8 cellular contexts compared by ENCODE assay signal in the genomic region with DNA sequence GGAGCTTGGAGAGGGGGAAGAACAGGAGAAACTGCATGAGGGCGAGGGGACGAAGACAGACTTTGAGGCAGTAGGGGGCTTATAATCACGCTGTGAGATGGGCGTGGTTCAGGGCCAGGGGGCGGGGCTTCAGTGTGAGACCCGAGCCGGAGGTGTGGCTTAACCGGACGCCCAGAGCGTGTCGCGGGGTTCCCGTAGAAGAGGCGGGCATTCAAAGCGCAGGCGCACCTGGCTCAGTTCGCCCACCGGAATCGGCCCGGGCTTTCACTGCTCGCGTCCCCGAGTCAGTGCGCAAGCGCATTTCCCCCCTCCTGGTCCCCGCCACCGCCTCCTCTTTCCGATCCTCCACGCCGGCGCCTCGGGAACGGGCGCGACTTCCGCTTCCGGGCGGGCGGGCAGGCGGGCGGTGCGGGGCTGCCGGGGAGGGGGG. TPM values are rescaled to one million over a fixed set of nuclear protein-coding genes. Genes with fewer than 3 reads are reported as not detected.
DNase-seq lines count a peak whose midpoint lies in the region; ATAC-seq and TF ChIP-seq lines count a peak whose summit lies in the region.

No MANE protein-coding gene starts in this region.

- no peaks in the 10 kb centered on the region for H3K27me3 ChIP-seq in fibroblast of lung (ENCODE audit: control insufficient read depth, insufficient read depth, low read length)

- peak overlapping the region; percentile 95 for H3K27ac Mint-ChIP-seq in activated T-helper 1 cell treated with anti-CD3 and anti-CD28 coated beads, Interleukin-12 subunit alpha, Interleukin-12 subunit beta, Interleukin-2, Interleukin-4 antibody, amounts not matched to agents 30 ng/mL and 10 ng/mL and 1 ng/mL, durations not matched to agents 14 hours and 24 hours and 36 hours
- peak overlapping the region; percentile 93 to 95 for H3K27ac Mint-ChIP-seq in natural killer cell
- peak overlapping the region; percentile 99 for H3K27ac Mint-ChIP-seq in stimulated activated naive B cell treated with anti-CD40 and anti-IgM and Interleukin-4, amounts not matched to agents 10 μg/mL and 1 μg/mL and 100 μg/mL, for 72 hours

- H4K20me1 ChIP-seq in fibroblast of lung (ENCODE audit: control insufficient read depth, extremely low read depth, insufficient read depth, low read length), result no peaks in the 10 kb centered on the region

- peaks cover 32% of the 10 kb centered on the region for H3K79me2 ChIP-seq in fibroblast of lung (ENCODE audit: control insufficient read depth, insufficient read depth, low read length)

- H3K4me1 ChIP-seq in fibroblast of lung (ENCODE audit: control insufficient read depth, extremely low read depth, insufficient read depth, low read length), result peaks cover 10% of the 10 kb centered on the region

- no peaks in the 10 kb centered on the region for H3K27me3 Mint-ChIP-seq in activated T-helper 1 cell treated with anti-CD3 and anti-CD28 coated beads, Interleukin-12 subunit alpha, Interleukin-12 subunit beta, Interleukin-2, Interleukin-4 antibody, amounts not matched to agents 30 ng/mL and 10 ng/mL and 1 ng/mL, durations not matched to agents 14 hours and 24 hours and 36 hours (ENCODE audit: insufficient read depth)
- no peaks in the 10 kb centered on the region for H3K27me3 Mint-ChIP-seq in natural killer cell (ENCODE audit: low read depth in 2 of 2)
- H3K27me3 Mint-ChIP-seq in stimulated activated naive B cell treated with anti-CD40 and anti-IgM and Interleukin-4, amounts not matched to agents 10 μg/mL and 1 μg/mL and 100 μg/mL, for 72 hours, result no peaks in the 10 kb centered on the region

- peak overlapping the region; percentile 40 for H3K4me2 ChIP-seq in fibroblast of lung (ENCODE audit: extremely low read depth, insufficient read depth, low read length)

- peaks cover 45% of the 10 kb centered on the region for H3K4me1 Mint-ChIP-seq in activated T-helper 1 cell treated with anti-CD3 and anti-CD28 coated beads, Interleukin-12 subunit alpha, Interleukin-12 subunit beta, Interleukin-2, Interleukin-4 antibody, amounts not matched to agents 30 ng/mL and 10 ng/mL and 1 ng/mL, durations not matched to agents 14 hours and 24 hours and 36 hours (ENCODE audit: low read depth)
- H3K4me1 Mint-ChIP-seq in natural killer cell, result peaks cover 56 to 70% of the 10 kb centered on the region in 2 donors
- peaks cover 50 to 68% of the 10 kb centered on the region in 2 donors for H3K4me1 Mint-ChIP-seq in stimulated activated naive B cell treated with anti-CD40 and anti-IgM and Interleukin-4, amounts not matched to agents 10 μg/mL and 1 μg/mL and 100 μg/mL, for 72 hours

- H3K4me3 ChIP-seq in fibroblast of lung (replicated peaks in 1 of 4; ENCODE audit: control extremely low read depth in 1 of 4, insufficient read depth in 1 of 4, low read depth in 3 of 4, low read length in 4 of 4), result peak overlapping the region in 3 of 4 experiments; percentile 19 to 95 (median 57)

- peak overlapping the region; percentile 12 for H2AFZ ChIP-seq in fibroblast of lung (ENCODE audit: low read length)

- TF ChIP-seq CTCF in fibroblast of lung (conservative IDR thresholded peaks at IDR 0.05 in 1 of 2, IDR thresholded peaks at IDR 0.05 in 1 of 2; ENCODE audit: low read depth in 1 of 2, low read length in 2 of 2), result no peak
- no peak for TF ChIP-seq CTCF in natural killer cell (IDR thresholded peaks at IDR 0.05)

- peak overlapping the region; percentile 59 for H3K27ac ChIP-seq in fibroblast of lung (ENCODE audit: insufficient read depth, low read length)

- DNase-seq in Daoy (ENCODE audit: low read depth) (peak; percentile 99), GOT3 (lab: John Stamatoyannopoulos, UW) (peak; percentile 91), LHCN-M2 (ENCODE audit: low read depth) (peak; percentile 96), RKO (ENCODE audit: low spot score) (peak; percentile 98), fibroblast of lung (ENCODE audit: low read depth in 2 of 2) (peak; percentile 92 to 97), natural killer cell (peak; percentile 93)
- DNase-seq in activated T-helper 1 cell treated with anti-CD3 and anti-CD28 coated beads, Interleukin-12 subunit alpha, Interleukin-12 subunit beta, Interleukin-2, Interleukin-4 antibody, amounts not matched to agents 30 ng/mL and 10 ng/mL and 1 ng/mL, durations not matched to agents 14 hours and 24 hours and 36 hours (ENCODE audit: low spot score), result peak; percentile 98
- DNase-seq in stimulated activated naive B cell treated with anti-CD40 and anti-IgM and Interleukin-4, amounts not matched to agents 10 μg/mL and 1 μg/mL and 100 μg/mL, for 72 hours, result peak; percentile 99

- ATAC-seq in natural killer cell, result peak; percentile 77 to 88 (median 81)
- peak; percentile 79 to 84 for ATAC-seq in stimulated activated naive B cell treated with anti-CD40 and anti-IgM and Interleukin-4, amounts not matched to agents 10 μg/mL and 1 μg/mL and 100 μg/mL, for 72 hours (replicated peaks)

- intact Hi-C loops in activated T-helper 1 cell treated with anti-CD3 and anti-CD28 coated beads, Interleukin-12 subunit alpha, Interleukin-12 subunit beta, Interleukin-2, Interleukin-4 antibody, amounts not matched to agents 30 ng/mL and 10 ng/mL and 1 ng/mL, durations not matched to agents 14 hours and 24 hours and 36 hours (cut with micrococcal nuclease), result loop anchor here (1.0 to 5.0 kb wide), 7 partner anchors 18 to 536 kb away; a partner anchor contains a TSS
- intact Hi-C loops in natural killer cell (cut with micrococcal nuclease), result loop anchor here (5.0 kb wide), 1 partner anchor 37 kb away; a partner anchor contains a TSS

- peaks cover 2% of the 10 kb centered on the region for H3K36me3 ChIP-seq in fibroblast of lung (ENCODE audit: control insufficient read depth, insufficient read depth, low read length)

- H3K9me3 Mint-ChIP-seq in activated T-helper 1 cell treated with anti-CD3 and anti-CD28 coated beads, Interleukin-12 subunit alpha, Interleukin-12 subunit beta, Interleukin-2, Interleukin-4 antibody, amounts not matched to agents 30 ng/mL and 10 ng/mL and 1 ng/mL, durations not matched to agents 14 hours and 24 hours and 36 hours, result no peaks in the 10 kb centered on the region
- H3K9me3 Mint-ChIP-seq in natural killer cell, result no peaks in the 10 kb centered on the region
- H3K9me3 Mint-ChIP-seq in stimulated activated naive B cell treated with anti-CD40 and anti-IgM and Interleukin-4, amounts not matched to agents 10 μg/mL and 1 μg/mL and 100 μg/mL, for 72 hours, result peaks cover 0 to 2% of the 10 kb centered on the region in 2 donors

- peak overlapping the region; percentile 86 for H3K4me3 Mint-ChIP-seq in activated T-helper 1 cell treated with anti-CD3 and anti-CD28 coated beads, Interleukin-12 subunit alpha, Interleukin-12 subunit beta, Interleukin-2, Interleukin-4 antibody, amounts not matched to agents 30 ng/mL and 10 ng/mL and 1 ng/mL, durations not matched to agents 14 hours and 24 hours and 36 hours
- peak overlapping the region; percentile 88 for H3K4me3 Mint-ChIP-seq in natural killer cell
- peak overlapping the region; percentile 94 to 95 for H3K4me3 Mint-ChIP-seq in stimulated activated naive B cell treated with anti-CD40 and anti-IgM and Interleukin-4, amounts not matched to agents 10 μg/mL and 1 μg/mL and 100 μg/mL, for 72 hours

- peaks cover 16% of the 10 kb centered on the region for H3K36me3 Mint-ChIP-seq in activated T-helper 1 cell treated with anti-CD3 and anti-CD28 coated beads, Interleukin-12 subunit alpha, Interleukin-12 subunit beta, Interleukin-2, Interleukin-4 antibody, amounts not matched to agents 30 ng/mL and 10 ng/mL and 1 ng/mL, durations not matched to agents 14 hours and 24 hours and 36 hours (ENCODE audit: low read depth)
- no peaks in the 10 kb centered on the region for H3K36me3 Mint-ChIP-seq in natural killer cell
- H3K36me3 Mint-ChIP-seq in stimulated activated naive B cell treated with anti-CD40 and anti-IgM and Interleukin-4, amounts not matched to agents 10 μg/mL and 1 μg/mL and 100 μg/mL, for 72 hours, result peaks cover 20 to 37% of the 10 kb centered on the region in 2 donors

- no peaks in the 10 kb centered on the region for H3K9me3 ChIP-seq in fibroblast of lung (ENCODE audit: control insufficient read depth, insufficient read depth, low read depth, low read length)

- H3K9ac ChIP-seq in fibroblast of lung (ENCODE audit: insufficient read depth, low read length), result peak overlapping the region; percentile 54

RNA-seq across cellular contexts. Expression of a gene that starts 0.2 kb away (rescaled TPM):
- total RNA-seq in Daoy (2014; rRNA removed; shearing (Covaris generic)), result 0.15 and 0.80 TPM in 2 replicates
- total RNA-seq in LHCN-M2 (2014; rRNA removed) (2.2 and 3.0 TPM in 2 replicates), fibroblast of lung (0.51 and 1.2 TPM in 2 replicates), natural killer cell (10 to 100 TPM; 18.5 to 22.1 (median 20.9) TPM)
- polyA plus RNA-seq in LHCN-M2 (2012), result 7.3 TPM
- 12.6 and 13.2 TPM in 2 replicates for total RNA-seq in activated T-helper 1 cell treated with anti-CD3 and anti-CD28 coated beads, Interleukin-12 subunit alpha, Interleukin-12 subunit beta, Interleukin-2, Interleukin-4 antibody, amounts not matched to agents 30 ng/mL and 10 ng/mL and 1 ng/mL, durations not matched to agents 14 hours and 24 hours and 36 hours
- polyA plus RNA-seq in fibroblast of lung, result 1.2 TPM in 2 replicates
- polyA plus RNA-seq in fibroblast of lung (2012), result 5.1 and 6.0 TPM in 2 replicates
- polyA minus RNA-seq in fibroblast of lung (ENCODE audit: low replicate concordance), result 1.7 and 3.3 TPM in 2 replicates

RNA-seq across cellular contexts. Expression of a gene that starts 5.1 kb away (rescaled TPM):
- total RNA-seq in Daoy (2014; rRNA removed; shearing (Covaris generic)), result 6.1 and 8.7 TPM in 2 replicates
- total RNA-seq in LHCN-M2 (2014; rRNA removed), result 13.4 and 14.0 TPM in 2 replicates
- polyA plus RNA-seq in LHCN-M2 (2012), result 11.2 TPM
- total RNA-seq in activated T-helper 1 cell treated with anti-CD3 and anti-CD28 coated beads, Interleukin-12 subunit alpha, Interleukin-12 subunit beta, Interleukin-2, Interleukin-4 antibody, amounts not matched to agents 30 ng/mL and 10 ng/mL and 1 ng/mL, durations not matched to agents 14 hours and 24 hours and 36 hours, result 20.0 and 22.9 TPM in 2 replicates
- total RNA-seq in fibroblast of lung, result 13.4 and 16.8 TPM in 2 replicates
- polyA plus RNA-seq in fibroblast of lung, result 2.4 and 2.6 TPM in 2 replicates
- 7.4 and 8.6 TPM in 2 replicates for polyA plus RNA-seq in fibroblast of lung (2012)
- polyA minus RNA-seq in fibroblast of lung (ENCODE audit: low replicate concordance), result 0.96 and 1.8 TPM in 2 replicates
- 10 to 100 TPM in 2 of 3 donors, 1 to 10 TPM in 1; 9.2 to 12.6 (median 12.5) TPM for total RNA-seq in natural killer cell

RNA-seq across cellular contexts. Expression of a gene that starts 5.9 kb away (rescaled TPM):
- total RNA-seq in Daoy (2014; rRNA removed; shearing (Covaris generic)), result 2.2 and 4.1 TPM in 2 replicates
- total RNA-seq in LHCN-M2 (2014; rRNA removed), result 4.7 and 7.4 TPM in 2 replicates
- 9.0 TPM for polyA plus RNA-seq in LHCN-M2 (2012)
- total RNA-seq in activated T-helper 1 cell treated with anti-CD3 and anti-CD28 coated beads, Interleukin-12 subunit alpha, Interleukin-12 subunit beta, Interleukin-2, Interleukin-4 antibody, amounts not matched to agents 30 ng/mL and 10 ng/mL and 1 ng/mL, durations not matched to agents 14 hours and 24 hours and 36 hours, result 24.2 and 24.7 TPM in 2 replicates
- total RNA-seq in fibroblast of lung, result 2.3 TPM in 2 replicates
- 1.8 and 2.7 TPM in 2 replicates for polyA plus RNA-seq in fibroblast of lung
- 5.8 and 7.3 TPM in 2 replicates for polyA plus RNA-seq in fibroblast of lung (2012)
- 4.6 and 12.7 TPM in 2 replicates for polyA minus RNA-seq in fibroblast of lung (ENCODE audit: low replicate concordance)
- 10 to 100 TPM in 2 of 3 donors, 1 to 10 TPM in 1; 8.5 to 18.2 (median 10.3) TPM for total RNA-seq in natural killer cell

RNA-seq across cellular contexts. Expression of a gene that starts 19.1 kb away (rescaled TPM):
- total RNA-seq in Daoy (2014; rRNA removed; shearing (Covaris generic)), result 5.8 and 6.1 TPM in 2 replicates
- total RNA-seq in LHCN-M2 (2014; rRNA removed) (3.3 and 5.5 TPM in 2 replicates), fibroblast of lung (4.6 and 5.6 TPM in 2 replicates), natural killer cell (1 to 10 TPM; 6.4 to 7.9 (median 7.1) TPM)
- 7.8 TPM for polyA plus RNA-seq in LHCN-M2 (2012)
- total RNA-seq in activated T-helper 1 cell treated with anti-CD3 and anti-CD28 coated beads, Interleukin-12 subunit alpha, Interleukin-12 subunit beta, Interleukin-2, Interleukin-4 antibody, amounts not matched to agents 30 ng/mL and 10 ng/mL and 1 ng/mL, durations not matched to agents 14 hours and 24 hours and 36 hours, result 3.0 and 4.9 TPM in 2 replicates
- polyA plus RNA-seq in fibroblast of lung, result 1.6 and 2.0 TPM in 2 replicates
- 4.9 and 5.5 TPM in 2 replicates for polyA plus RNA-seq in fibroblast of lung (2012)
- polyA minus RNA-seq in fibroblast of lung (ENCODE audit: low replicate concordance), result 4.9 and 5.3 TPM in 2 replicates

RNA-seq across cellular contexts. Expression of a gene that starts 24.6 kb away (rescaled TPM):
- 8.8 and 9.8 TPM in 2 replicates for total RNA-seq in Daoy (2014; rRNA removed; shearing (Covaris generic))
- total RNA-seq in LHCN-M2 (2014; rRNA removed), result 7.3 and 7.7 TPM in 2 replicates
- polyA plus RNA-seq in LHCN-M2 (2012), result 14.0 TPM
- total RNA-seq in activated T-helper 1 cell treated with anti-CD3 and anti-CD28 coated beads, Interleukin-12 subunit alpha, Interleukin-12 subunit beta, Interleukin-2, Interleukin-4 antibody, amounts not matched to agents 30 ng/mL and 10 ng/mL and 1 ng/mL, durations not matched to agents 14 hours and 24 hours and 36 hours, result 10.2 and 11.7 TPM in 2 replicates
- 3.3 and 5.4 TPM in 2 replicates for total RNA-seq in fibroblast of lung
- polyA plus RNA-seq in fibroblast of lung, result 4.2 and 5.0 TPM in 2 replicates
- 7.6 and 8.4 TPM in 2 replicates for polyA plus RNA-seq in fibroblast of lung (2012)
- 19.2 and 29.3 TPM in 2 replicates for polyA minus RNA-seq in fibroblast of lung (ENCODE audit: low replicate concordance)
- 10 to 100 TPM in 1 of 3 donors, 1 to 10 TPM in 2; 8.3 to 11.2 (median 9.5) TPM for total RNA-seq in natural killer cell

Comparison
In these comparisons a context has a peak if more than half of its experiments do, and no peak if none do; other contexts are left out.
1. Peak in every context shown above with its lines: DNase-seq, ATAC-seq, H3K4me3 ChIP-seq and H3K27ac ChIP-seq.